Comparison of ENCODE assay signal across 1 cellular context in the genomic region with DNA sequence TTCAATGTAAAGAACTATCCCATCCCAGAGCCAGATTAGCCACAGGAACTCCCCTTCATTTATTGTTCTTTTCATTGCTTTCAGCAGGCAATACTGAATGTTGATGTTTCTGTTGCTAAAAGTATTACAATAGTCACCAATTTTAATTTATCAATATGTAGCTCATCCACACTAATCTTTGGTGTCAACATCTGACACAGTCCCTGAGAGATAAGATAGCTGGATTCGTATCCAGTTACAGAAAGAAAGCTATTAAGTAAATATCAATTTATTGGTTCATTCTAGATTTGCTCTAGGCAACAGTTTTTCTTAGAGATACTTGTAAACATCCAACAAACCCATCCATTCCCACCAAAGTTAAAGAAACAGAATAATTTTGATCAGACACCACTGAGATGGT.
TF ChIP-seq lines count a peak whose summit lies in the region.

No MANE protein-coding gene starts in this region.

TF ChIP-seq in H1, 55 proteins besides CTCF, POLR2A, EP300 and RAD21:
- TF ChIP-seq NANOG (IDR thresholded peaks at IDR 0.05; ENCODE audit: insufficient read depth, low read depth, low read length, poor library complexity, severe bottlenecking) (no peak), KDM5A (IDR thresholded peaks at IDR 0.05; ENCODE audit: low read length) (no peak), ASH2L (IDR thresholded peaks at IDR 0.05; ENCODE audit: low read length) (no peak), SP1 (IDR thresholded peaks at IDR 0.05; ENCODE audit: low read depth, low read length) (no peak), SAP30 (IDR thresholded peaks at IDR 0.05; ENCODE audit: insufficient read depth, insufficient replicate concordance, low read length) (no peak), CEBPB (IDR thresholded peaks at IDR 0.05; ENCODE audit: low read depth, low read length) (no peak), CHD1 (IDR thresholded peaks at IDR 0.05; ENCODE audit: low read depth, low read length) (no peak), BACH1 (IDR thresholded peaks at IDR 0.05; ENCODE audit: low read length) (no peak), MAFK (IDR thresholded peaks at IDR 0.05; ENCODE audit: low read depth, low read length) (no peak), HDAC6 (IDR thresholded peaks at IDR 0.05; ENCODE audit: low read depth, low read length) (no peak), YY1 (IDR thresholded peaks at IDR 0.05; ENCODE audit: low read depth, low read length) (no peak), KDM1A (IDR thresholded peaks at IDR 0.05; ENCODE audit: borderline replicate concordance, low read length) (no peak), EZH2 (IDR thresholded peaks at IDR 0.05; ENCODE audit: low read depth, low read length, severe bottlenecking) (no peak), RNF2 (IDR thresholded peaks at IDR 0.05; ENCODE audit: borderline replicate concordance, low read depth, low read length, missing control alignments, poor library complexity, severe bottlenecking) (no peak), SIRT6 (IDR thresholded peaks at IDR 0.05; ENCODE audit: low read length) (no peak), CTBP2 (IDR thresholded peaks at IDR 0.05; ENCODE audit: borderline replicate concordance, insufficient read depth, insufficient read length, low read length) (no peak)
- TF ChIP-seq, protein P1, sequence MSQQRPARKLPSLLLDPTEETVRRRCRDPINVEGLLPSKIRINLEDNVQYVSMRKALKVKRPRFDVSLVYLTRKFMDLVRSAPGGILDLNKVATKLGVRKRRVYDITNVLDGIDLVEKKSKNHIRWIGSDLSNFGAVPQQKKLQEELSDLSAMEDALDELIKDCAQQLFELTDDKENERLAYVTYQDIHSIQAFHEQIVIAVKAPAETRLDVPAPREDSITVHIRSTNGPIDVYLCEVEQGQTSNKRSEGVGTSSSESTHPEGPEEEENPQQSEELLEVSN (IDR thresholded peaks at IDR 0.05): no peak
- TF ChIP-seq, protein P2, sequence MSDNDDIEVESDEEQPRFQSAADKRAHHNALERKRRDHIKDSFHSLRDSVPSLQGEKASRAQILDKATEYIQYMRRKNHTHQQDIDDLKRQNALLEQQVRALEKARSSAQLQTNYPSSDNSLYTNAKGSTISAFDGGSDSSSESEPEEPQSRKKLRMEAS (IDR thresholded peaks at IDR 0.05): no peak
TF ChIP-seq in H1: peak in this region for 0.
